23 cellular contexts compared by ENCODE assay signal in genomic region chr17:11589706-11590105, GRCh38. TPM values are rescaled to one million over a fixed set of nuclear protein-coding genes. Genes with fewer than 3 reads are reported as not detected.
"Had no signal": no experiment of that assay in that cellular context is flagged by ENCODE, and none has a peak within 500 bp of the region (broad histone marks: within the 10 kb centered on the region; RNA-seq: fewer than 3 reads in every experiment).

No MANE protein-coding gene starts in this region.

- DNase-seq: colonic mucosa; dermis blood vessel endothelial cell; esophagus squamous epithelium; foreskin fibroblast; glutamatergic neuron; immature natural killer cell; kidney; left cardiac atrium; mesendoderm; naive thymus-derived CD4-positive, alpha-beta T cell; nephron progenitor cell; psoas muscle; retina; right lobe of liver; stimulated activated naive CD4-positive, alpha-beta T cell treated with Interleukin-2 at 50 U/mL for 16 hours; thyroid gland; upper lobe of left lung had no signal

- H3K9me3 ChIP-seq: colonic mucosa, esophagus squamous epithelium, gastroesophageal sphincter, psoas muscle, right lobe of liver, suprapubic skin, thyroid gland, upper lobe of left lung, vagina had no signal

- H3K36me3 ChIP-seq: colonic mucosa, esophagus squamous epithelium, gastroesophageal sphincter, right lobe of liver, suprapubic skin, thyroid gland, upper lobe of left lung, vagina had no signal

- H3K4me1 ChIP-seq: colonic mucosa, esophagus squamous epithelium, gastroesophageal sphincter, psoas muscle, right lobe of liver, suprapubic skin, thyroid gland, upper lobe of left lung, vagina had no signal

- FAIRE-seq: kidney had no signal

- H3K4me3 ChIP-seq: colonic mucosa, esophagus squamous epithelium, gastroesophageal sphincter, psoas muscle, right lobe of liver, suprapubic skin, thyroid gland, upper lobe of left lung, vagina had no signal

- ATAC-seq: gastroesophageal sphincter; left cardiac atrium; naive thymus-derived CD4-positive, alpha-beta T cell; psoas muscle; right lobe of liver had no signal

- H3K27ac ChIP-seq: colonic mucosa, esophagus squamous epithelium, gastroesophageal sphincter, psoas muscle, right lobe of liver, suprapubic skin, thyroid gland, upper lobe of left lung, vagina had no signal

- H3K27me3 ChIP-seq: colonic mucosa, esophagus squamous epithelium, gastroesophageal sphincter, right lobe of liver, suprapubic skin, thyroid gland, upper lobe of left lung, vagina had no signal

RNA-seq across cellular contexts. Expression of gene DNAH9, which starts 8.6 kb away (rescaled TPM):
- total RNA-seq: dermis blood vessel endothelial cell; epithelial cell of proximal tubule; lung microvascular endothelial cell; naive thymus-derived CD4-positive, alpha-beta T cell; psoas muscle; right lobe of liver; vagina had no signal
- polyA plus RNA-seq: immature natural killer cell; liver; naive thymus-derived CD4-positive, alpha-beta T cell had no signal
